Comparison of ENCODE assay signal across 2 cellular contexts in the genomic region with DNA sequence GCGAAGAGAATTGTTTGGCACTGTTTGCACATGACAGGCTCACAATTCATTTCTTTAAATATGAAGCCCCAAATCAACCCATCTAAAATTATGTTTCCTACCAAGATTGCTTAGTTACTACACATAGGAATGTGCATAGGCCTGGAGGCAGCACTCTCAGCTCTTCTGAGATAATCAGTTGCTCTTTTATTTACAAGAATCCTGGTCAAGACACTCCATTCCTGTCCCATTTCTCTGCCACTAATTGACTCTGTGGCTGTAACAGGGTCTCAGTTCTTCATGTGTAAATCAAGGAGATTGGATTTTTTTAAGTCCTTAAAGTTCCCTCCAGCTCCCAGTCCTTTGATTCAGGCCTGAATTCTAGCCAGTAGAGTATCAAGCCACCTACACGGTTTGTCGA.
TF ChIP-seq lines count a peak whose summit lies in the region.

No MANE protein-coding gene starts in this region.

TF ChIP-seq in GM23338, 12 proteins besides CTCF, POLR2A, EP300 and RAD21:
- TF ChIP-seq REST (IDR thresholded peaks at IDR 0.05; ENCODE audit: unreplicated experiment) = no peak
- TF ChIP-seq EZH2 (IDR thresholded peaks at IDR 0.05; ENCODE audit: low read depth, unreplicated experiment) = no peak

TF ChIP-seq in WTC11, 78 proteins besides CTCF, POLR2A, EP300 and RAD21 (continued from another document):
- no peak for TF ChIP-seq IRF1 (CRISPR knock-in tag; IDR thresholded peaks at IDR 0.05)
- TF ChIP-seq, protein P1, sequence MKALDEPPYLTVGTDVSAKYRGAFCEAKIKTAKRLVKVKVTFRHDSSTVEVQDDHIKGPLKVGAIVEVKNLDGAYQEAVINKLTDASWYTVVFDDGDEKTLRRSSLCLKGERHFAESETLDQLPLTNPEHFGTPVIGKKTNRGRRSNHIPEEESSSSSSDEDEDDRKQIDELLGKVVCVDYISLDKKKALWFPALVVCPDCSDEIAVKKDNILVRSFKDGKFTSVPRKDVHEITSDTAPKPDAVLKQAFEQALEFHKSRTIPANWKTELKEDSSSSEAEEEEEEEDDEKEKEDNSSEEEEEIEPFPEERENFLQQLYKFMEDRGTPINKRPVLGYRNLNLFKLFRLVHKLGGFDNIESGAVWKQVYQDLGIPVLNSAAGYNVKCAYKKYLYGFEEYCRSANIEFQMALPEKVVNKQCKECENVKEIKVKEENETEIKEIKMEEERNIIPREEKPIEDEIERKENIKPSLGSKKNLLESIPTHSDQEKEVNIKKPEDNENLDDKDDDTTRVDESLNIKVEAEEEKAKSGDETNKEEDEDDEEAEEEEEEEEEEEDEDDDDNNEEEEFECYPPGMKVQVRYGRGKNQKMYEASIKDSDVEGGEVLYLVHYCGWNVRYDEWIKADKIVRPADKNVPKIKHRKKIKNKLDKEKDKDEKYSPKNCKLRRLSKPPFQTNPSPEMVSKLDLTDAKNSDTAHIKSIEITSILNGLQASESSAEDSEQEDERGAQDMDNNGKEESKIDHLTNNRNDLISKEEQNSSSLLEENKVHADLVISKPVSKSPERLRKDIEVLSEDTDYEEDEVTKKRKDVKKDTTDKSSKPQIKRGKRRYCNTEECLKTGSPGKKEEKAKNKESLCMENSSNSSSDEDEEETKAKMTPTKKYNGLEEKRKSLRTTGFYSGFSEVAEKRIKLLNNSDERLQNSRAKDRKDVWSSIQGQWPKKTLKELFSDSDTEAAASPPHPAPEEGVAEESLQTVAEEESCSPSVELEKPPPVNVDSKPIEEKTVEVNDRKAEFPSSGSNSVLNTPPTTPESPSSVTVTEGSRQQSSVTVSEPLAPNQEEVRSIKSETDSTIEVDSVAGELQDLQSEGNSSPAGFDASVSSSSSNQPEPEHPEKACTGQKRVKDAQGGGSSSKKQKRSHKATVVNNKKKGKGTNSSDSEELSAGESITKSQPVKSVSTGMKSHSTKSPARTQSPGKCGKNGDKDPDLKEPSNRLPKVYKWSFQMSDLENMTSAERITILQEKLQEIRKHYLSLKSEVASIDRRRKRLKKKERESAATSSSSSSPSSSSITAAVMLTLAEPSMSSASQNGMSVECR (CRISPR knock-in tag; IDR thresholded peaks at IDR 0.05; ENCODE audit: borderline replicate concordance) = no peak
- no peak for TF ChIP-seq ELF4 (CRISPR knock-in tag; IDR thresholded peaks at IDR 0.05; ENCODE audit: low read depth)
- TF ChIP-seq ZNF263 (CRISPR knock-in tag; IDR thresholded peaks at IDR 0.05; ENCODE audit: low read depth) = no peak
- TF ChIP-seq NFATC4 (CRISPR knock-in tag; IDR thresholded peaks at IDR 0.05) = no peak
- TF ChIP-seq, protein P2, sequence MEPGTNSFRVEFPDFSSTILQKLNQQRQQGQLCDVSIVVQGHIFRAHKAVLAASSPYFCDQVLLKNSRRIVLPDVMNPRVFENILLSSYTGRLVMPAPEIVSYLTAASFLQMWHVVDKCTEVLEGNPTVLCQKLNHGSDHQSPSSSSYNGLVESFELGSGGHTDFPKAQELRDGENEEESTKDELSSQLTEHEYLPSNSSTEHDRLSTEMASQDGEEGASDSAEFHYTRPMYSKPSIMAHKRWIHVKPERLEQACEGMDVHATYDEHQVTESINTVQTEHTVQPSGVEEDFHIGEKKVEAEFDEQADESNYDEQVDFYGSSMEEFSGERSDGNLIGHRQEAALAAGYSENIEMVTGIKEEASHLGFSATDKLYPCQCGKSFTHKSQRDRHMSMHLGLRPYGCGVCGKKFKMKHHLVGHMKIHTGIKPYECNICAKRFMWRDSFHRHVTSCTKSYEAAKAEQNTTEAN (CRISPR knock-in tag; IDR thresholded peaks at IDR 0.05) = no peak
- TF ChIP-seq HMGA2 (CRISPR knock-in tag; IDR thresholded peaks at IDR 0.05) = no peak
- no peak for TF ChIP-seq PRRX2 (CRISPR knock-in tag; IDR thresholded peaks at IDR 0.05)
- TF ChIP-seq, protein P3, sequence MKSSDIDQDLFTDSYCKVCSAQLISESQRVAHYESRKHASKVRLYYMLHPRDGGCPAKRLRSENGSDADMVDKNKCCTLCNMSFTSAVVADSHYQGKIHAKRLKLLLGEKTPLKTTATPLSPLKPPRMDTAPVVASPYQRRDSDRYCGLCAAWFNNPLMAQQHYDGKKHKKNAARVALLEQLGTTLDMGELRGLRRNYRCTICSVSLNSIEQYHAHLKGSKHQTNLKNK (CRISPR knock-in tag; IDR thresholded peaks at IDR 0.05) = no peak
- TF ChIP-seq, protein P4, sequence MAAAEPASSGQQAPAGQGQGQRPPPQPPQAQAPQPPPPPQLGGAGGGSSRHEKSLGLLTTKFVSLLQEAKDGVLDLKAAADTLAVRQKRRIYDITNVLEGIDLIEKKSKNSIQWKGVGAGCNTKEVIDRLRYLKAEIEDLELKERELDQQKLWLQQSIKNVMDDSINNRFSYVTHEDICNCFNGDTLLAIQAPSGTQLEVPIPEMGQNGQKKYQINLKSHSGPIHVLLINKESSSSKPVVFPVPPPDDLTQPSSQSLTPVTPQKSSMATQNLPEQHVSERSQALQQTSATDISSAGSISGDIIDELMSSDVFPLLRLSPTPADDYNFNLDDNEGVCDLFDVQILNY (CRISPR knock-in tag; IDR thresholded peaks at IDR 0.05) = no peak
